ENCODE assay signal across 1 cellular context in the genomic region with DNA sequence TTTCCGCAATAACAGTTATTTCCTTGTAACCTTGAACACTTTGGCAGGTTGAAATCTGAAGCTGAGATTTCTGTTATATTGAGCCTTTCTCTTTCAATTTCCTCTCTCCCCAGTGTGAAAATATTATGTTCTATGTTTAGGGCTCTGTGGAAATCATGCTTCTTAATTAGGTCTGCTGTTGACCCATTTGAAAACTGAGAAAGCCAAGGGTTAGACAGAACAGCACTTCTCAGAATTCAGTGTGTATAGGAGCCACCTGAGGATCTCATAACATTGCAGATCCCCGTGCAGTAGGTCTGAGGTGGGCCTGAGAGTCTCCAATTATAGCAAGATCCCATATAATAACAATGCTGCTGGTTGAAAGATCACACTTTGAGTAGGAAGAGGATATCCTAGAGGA.
TF ChIP-seq lines count a peak whose summit lies in the region.

No MANE protein-coding gene starts in this region.

TF ChIP-seq in HepG2, 621 proteins besides CTCF, POLR2A, EP300 and RAD21 (continued from another document):
- 0 out of 2 replicates have a peak, but pooled peaks have one; percentile 14 for TF ChIP-seq ZNF7 (CRISPR knock-in tag; IDR thresholded peaks at IDR 0.05)
